ENCODE assay signal across 1 cellular context in the genomic region with DNA sequence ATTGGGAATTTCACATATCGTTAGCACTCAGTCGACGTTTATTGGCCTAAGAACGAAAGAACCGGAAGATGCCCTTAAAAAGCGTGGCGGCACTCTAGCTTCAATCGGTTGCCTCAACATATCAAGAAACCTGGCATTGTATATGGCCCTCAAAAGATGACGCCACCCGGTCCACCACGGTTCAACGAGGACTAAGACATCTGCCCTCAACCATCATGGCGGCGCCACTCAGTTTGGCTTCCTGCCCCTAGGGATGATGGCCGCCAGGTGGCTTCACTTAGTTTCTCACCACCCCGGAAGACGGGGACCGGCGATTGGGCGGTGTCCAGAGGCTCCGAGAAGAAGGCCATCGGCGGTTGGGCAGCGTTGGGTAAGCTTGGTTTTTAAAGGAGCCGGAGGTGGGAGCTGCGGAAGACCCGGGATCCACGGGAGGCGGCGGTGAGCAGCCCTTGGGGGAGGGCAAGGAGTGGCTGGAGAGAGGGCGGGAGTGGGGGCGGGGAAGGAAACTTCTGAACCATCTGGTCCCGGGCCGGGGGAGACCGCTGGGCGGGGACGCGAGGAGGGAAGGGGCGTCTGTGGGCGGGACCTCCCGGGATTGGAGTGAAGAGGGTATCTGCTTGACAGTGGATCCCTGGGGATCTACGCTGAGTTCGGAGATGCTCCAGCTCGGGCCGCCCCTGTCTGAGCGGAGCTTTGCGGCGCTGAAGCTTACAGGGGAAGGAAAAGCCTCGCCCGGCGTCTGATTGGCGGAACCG.
TF ChIP-seq lines count a peak whose summit lies in the region.

A gene (plus strand): TSS at position 592 of the 755 bp plus-strand sequence. CDS start 686 bp downstream, outside the sequence.

TF ChIP-seq in HEK293, 187 proteins besides CTCF, POLR2A, EP300 and RAD21 (continued from another document and continues in another):
- TF ChIP-seq ZNF629 (tag by site-specific recombination; IDR thresholded peaks at IDR 0.05) (peak; percentile 93), SP7 (tag by site-specific recombination; IDR thresholded peaks at IDR 0.05) (peak; percentile 80), ZNF274 (IDR thresholded peaks at IDR 0.05; ENCODE audit: low read length) (no peak), ZNF274 (tag by site-specific recombination; IDR thresholded peaks at IDR 0.05; ENCODE audit: borderline replicate concordance) (no peak), ZNF140 (tag by site-specific recombination; IDR thresholded peaks at IDR 0.05) (no peak), ZNF2 (tag by site-specific recombination; IDR thresholded peaks at IDR 0.05) (peak; percentile 47), SP3 (tag by site-specific recombination; IDR thresholded peaks at IDR 0.05) (peak; percentile 100), ZNF707 (tag by site-specific recombination; IDR thresholded peaks at IDR 0.05) (no peak), ZNF830 (tag by site-specific recombination; IDR thresholded peaks at IDR 0.05; ENCODE audit: low read depth) (no peak), WT1 (tag by site-specific recombination; IDR thresholded peaks at IDR 0.05) (no peak), ZNF350 (tag by site-specific recombination; IDR thresholded peaks at IDR 0.05) (no peak), KLF16 (tag by site-specific recombination; IDR thresholded peaks at IDR 0.05) (peak; percentile 82), PRDM1 (tag by site-specific recombination; IDR thresholded peaks at IDR 0.05) (no peak), TCF7L2 (IDR thresholded peaks at IDR 0.05; ENCODE audit: borderline replicate concordance, low read depth, low read length) (no peak), ZNF768 (tag by site-specific recombination; IDR thresholded peaks at IDR 0.05) (no peak), KLF7 (tag by site-specific recombination; IDR thresholded peaks at IDR 0.05; ENCODE audit: borderline replicate concordance) (peak; percentile 90), ZNF114 (tag by site-specific recombination; IDR thresholded peaks at IDR 0.05) (no peak), ZNF366 (tag by site-specific recombination; conservative IDR thresholded peaks at IDR 0.05) (peak; percentile 61), ZNF37A (tag by site-specific recombination; IDR thresholded peaks at IDR 0.05) (no peak), ZNF610 (tag by site-specific recombination; IDR thresholded peaks at IDR 0.05; ENCODE audit: borderline replicate concordance) (peak; percentile 63; the same call in 1 of the 2 replicates), ZNF791 (tag by site-specific recombination; IDR thresholded peaks at IDR 0.05) (no peak), ZNF416 (tag by site-specific recombination; IDR thresholded peaks at IDR 0.05) (no peak), ZNF521 (tag by site-specific recombination; IDR thresholded peaks at IDR 0.05) (no peak), KLF8 (tag by site-specific recombination; IDR thresholded peaks at IDR 0.05) (peak; percentile 95), ZSCAN30 (tag by site-specific recombination; IDR thresholded peaks at IDR 0.05) (no peak)
- TF ChIP-seq, protein P1, sequence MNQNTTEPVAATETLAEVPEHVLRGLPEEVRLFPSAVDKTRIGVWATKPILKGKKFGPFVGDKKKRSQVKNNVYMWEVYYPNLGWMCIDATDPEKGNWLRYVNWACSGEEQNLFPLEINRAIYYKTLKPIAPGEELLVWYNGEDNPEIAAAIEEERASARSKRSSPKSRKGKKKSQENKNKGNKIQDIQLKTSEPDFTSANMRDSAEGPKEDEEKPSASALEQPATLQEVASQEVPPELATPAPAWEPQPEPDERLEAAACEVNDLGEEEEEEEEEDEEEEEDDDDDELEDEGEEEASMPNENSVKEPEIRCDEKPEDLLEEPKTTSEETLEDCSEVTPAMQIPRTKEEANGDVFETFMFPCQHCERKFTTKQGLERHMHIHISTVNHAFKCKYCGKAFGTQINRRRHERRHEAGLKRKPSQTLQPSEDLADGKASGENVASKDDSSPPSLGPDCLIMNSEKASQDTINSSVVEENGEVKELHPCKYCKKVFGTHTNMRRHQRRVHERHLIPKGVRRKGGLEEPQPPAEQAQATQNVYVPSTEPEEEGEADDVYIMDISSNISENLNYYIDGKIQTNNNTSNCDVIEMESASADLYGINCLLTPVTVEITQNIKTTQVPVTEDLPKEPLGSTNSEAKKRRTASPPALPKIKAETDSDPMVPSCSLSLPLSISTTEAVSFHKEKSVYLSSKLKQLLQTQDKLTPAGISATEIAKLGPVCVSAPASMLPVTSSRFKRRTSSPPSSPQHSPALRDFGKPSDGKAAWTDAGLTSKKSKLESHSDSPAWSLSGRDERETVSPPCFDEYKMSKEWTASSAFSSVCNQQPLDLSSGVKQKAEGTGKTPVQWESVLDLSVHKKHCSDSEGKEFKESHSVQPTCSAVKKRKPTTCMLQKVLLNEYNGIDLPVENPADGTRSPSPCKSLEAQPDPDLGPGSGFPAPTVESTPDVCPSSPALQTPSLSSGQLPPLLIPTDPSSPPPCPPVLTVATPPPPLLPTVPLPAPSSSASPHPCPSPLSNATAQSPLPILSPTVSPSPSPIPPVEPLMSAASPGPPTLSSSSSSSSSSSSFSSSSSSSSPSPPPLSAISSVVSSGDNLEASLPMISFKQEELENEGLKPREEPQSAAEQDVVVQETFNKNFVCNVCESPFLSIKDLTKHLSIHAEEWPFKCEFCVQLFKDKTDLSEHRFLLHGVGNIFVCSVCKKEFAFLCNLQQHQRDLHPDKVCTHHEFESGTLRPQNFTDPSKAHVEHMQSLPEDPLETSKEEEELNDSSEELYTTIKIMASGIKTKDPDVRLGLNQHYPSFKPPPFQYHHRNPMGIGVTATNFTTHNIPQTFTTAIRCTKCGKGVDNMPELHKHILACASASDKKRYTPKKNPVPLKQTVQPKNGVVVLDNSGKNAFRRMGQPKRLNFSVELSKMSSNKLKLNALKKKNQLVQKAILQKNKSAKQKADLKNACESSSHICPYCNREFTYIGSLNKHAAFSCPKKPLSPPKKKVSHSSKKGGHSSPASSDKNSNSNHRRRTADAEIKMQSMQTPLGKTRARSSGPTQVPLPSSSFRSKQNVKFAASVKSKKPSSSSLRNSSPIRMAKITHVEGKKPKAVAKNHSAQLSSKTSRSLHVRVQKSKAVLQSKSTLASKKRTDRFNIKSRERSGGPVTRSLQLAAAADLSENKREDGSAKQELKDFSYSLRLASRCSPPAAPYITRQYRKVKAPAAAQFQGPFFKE (tag by site-specific recombination; IDR thresholded peaks at IDR 0.05; ENCODE audit: borderline replicate concordance) = no peak
- TF ChIP-seq, protein P2, sequence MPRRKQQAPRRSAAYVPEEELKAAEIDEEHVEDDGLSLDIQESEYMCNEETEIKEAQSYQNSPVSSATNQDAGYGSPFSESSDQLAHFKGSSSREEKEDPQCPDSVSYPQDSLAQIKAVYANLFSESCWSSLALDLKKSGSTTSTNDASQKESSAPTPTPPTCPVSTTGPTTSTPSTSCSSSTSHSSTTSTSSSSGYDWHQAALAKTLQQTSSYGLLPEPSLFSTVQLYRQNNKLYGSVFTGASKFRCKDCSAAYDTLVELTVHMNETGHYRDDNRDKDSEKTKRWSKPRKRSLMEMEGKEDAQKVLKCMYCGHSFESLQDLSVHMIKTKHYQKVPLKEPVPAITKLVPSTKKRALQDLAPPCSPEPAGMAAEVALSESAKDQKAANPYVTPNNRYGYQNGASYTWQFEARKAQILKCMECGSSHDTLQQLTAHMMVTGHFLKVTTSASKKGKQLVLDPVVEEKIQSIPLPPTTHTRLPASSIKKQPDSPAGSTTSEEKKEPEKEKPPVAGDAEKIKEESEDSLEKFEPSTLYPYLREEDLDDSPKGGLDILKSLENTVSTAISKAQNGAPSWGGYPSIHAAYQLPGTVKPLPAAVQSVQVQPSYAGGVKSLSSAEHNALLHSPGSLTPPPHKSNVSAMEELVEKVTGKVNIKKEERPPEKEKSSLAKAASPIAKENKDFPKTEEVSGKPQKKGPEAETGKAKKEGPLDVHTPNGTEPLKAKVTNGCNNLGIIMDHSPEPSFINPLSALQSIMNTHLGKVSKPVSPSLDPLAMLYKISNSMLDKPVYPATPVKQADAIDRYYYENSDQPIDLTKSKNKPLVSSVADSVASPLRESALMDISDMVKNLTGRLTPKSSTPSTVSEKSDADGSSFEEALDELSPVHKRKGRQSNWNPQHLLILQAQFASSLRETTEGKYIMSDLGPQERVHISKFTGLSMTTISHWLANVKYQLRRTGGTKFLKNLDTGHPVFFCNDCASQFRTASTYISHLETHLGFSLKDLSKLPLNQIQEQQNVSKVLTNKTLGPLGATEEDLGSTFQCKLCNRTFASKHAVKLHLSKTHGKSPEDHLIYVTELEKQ (tag by site-specific recombination; IDR thresholded peaks at IDR 0.05; ENCODE audit: borderline replicate concordance) = no peak; the same call in 1 of the 2 replicates
- TF ChIP-seq, protein P3, sequence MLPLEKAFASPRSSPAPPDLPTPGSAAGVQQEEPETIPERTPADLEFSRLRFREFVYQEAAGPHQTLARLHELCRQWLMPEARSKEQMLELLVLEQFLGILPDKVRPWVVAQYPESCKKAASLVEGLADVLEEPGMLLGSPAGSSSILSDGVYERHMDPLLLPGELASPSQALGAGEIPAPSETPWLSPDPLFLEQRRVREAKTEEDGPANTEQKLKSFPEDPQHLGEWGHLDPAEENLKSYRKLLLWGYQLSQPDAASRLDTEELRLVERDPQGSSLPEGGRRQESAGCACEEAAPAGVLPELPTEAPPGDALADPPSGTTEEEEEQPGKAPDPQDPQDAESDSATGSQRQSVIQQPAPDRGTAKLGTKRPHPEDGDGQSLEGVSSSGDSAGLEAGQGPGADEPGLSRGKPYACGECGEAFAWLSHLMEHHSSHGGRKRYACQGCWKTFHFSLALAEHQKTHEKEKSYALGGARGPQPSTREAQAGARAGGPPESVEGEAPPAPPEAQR (tag by site-specific recombination; IDR thresholded peaks at IDR 0.05) = no peak
- TF ChIP-seq, protein P4, sequence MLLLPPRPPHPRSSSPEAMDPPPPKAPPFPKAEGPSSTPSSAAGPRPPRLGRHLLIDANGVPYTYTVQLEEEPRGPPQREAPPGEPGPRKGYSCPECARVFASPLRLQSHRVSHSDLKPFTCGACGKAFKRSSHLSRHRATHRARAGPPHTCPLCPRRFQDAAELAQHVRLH (tag by site-specific recombination; IDR thresholded peaks at IDR 0.05) = peak; percentile 100
- TF ChIP-seq, protein P5, sequence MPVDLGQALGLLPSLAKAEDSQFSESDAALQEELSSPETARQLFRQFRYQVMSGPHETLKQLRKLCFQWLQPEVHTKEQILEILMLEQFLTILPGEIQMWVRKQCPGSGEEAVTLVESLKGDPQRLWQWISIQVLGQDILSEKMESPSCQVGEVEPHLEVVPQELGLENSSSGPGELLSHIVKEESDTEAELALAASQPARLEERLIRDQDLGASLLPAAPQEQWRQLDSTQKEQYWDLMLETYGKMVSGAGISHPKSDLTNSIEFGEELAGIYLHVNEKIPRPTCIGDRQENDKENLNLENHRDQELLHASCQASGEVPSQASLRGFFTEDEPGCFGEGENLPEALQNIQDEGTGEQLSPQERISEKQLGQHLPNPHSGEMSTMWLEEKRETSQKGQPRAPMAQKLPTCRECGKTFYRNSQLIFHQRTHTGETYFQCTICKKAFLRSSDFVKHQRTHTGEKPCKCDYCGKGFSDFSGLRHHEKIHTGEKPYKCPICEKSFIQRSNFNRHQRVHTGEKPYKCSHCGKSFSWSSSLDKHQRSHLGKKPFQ (tag by site-specific recombination; IDR thresholded peaks at IDR 0.05) = peak; percentile 99
- TF ChIP-seq, protein P6, sequence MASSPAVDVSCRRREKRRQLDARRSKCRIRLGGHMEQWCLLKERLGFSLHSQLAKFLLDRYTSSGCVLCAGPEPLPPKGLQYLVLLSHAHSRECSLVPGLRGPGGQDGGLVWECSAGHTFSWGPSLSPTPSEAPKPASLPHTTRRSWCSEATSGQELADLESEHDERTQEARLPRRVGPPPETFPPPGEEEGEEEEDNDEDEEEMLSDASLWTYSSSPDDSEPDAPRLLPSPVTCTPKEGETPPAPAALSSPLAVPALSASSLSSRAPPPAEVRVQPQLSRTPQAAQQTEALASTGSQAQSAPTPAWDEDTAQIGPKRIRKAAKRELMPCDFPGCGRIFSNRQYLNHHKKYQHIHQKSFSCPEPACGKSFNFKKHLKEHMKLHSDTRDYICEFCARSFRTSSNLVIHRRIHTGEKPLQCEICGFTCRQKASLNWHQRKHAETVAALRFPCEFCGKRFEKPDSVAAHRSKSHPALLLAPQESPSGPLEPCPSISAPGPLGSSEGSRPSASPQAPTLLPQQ (tag by site-specific recombination; IDR thresholded peaks at IDR 0.05) = no peak; the same call in 1 of the 2 replicates
- TF ChIP-seq, protein P7, sequence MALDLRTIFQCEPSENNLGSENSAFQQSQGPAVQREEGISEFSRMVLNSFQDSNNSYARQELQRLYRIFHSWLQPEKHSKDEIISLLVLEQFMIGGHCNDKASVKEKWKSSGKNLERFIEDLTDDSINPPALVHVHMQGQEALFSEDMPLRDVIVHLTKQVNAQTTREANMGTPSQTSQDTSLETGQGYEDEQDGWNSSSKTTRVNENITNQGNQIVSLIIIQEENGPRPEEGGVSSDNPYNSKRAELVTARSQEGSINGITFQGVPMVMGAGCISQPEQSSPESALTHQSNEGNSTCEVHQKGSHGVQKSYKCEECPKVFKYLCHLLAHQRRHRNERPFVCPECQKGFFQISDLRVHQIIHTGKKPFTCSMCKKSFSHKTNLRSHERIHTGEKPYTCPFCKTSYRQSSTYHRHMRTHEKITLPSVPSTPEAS (tag by site-specific recombination; IDR thresholded peaks at IDR 0.05) = no peak
- TF ChIP-seq, protein P8, sequence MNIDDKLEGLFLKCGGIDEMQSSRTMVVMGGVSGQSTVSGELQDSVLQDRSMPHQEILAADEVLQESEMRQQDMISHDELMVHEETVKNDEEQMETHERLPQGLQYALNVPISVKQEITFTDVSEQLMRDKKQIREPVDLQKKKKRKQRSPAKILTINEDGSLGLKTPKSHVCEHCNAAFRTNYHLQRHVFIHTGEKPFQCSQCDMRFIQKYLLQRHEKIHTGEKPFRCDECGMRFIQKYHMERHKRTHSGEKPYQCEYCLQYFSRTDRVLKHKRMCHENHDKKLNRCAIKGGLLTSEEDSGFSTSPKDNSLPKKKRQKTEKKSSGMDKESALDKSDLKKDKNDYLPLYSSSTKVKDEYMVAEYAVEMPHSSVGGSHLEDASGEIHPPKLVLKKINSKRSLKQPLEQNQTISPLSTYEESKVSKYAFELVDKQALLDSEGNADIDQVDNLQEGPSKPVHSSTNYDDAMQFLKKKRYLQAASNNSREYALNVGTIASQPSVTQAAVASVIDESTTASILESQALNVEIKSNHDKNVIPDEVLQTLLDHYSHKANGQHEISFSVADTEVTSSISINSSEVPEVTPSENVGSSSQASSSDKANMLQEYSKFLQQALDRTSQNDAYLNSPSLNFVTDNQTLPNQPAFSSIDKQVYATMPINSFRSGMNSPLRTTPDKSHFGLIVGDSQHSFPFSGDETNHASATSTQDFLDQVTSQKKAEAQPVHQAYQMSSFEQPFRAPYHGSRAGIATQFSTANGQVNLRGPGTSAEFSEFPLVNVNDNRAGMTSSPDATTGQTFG (tag by site-specific recombination; IDR thresholded peaks at IDR 0.05; ENCODE audit: borderline replicate concordance) = no peak
